In genomic region chr16:20867585-20867984, GRCh38 we compare ENCODE assay signal across 14 cellular contexts. TPM values are rescaled to one million over a fixed set of nuclear protein-coding genes. Genes with fewer than 3 reads are reported as not detected.
DNase-seq lines count a peak whose midpoint lies in the region; ATAC-seq and TF ChIP-seq lines count a peak whose summit lies in the region.
"Had no signal": no experiment of that assay in that cellular context is flagged by ENCODE, and none has a peak within 500 bp of the region (broad histone marks: within the 10 kb centered on the region; RNA-seq: fewer than 3 reads in every experiment).

No MANE protein-coding gene starts in this region.

- H3K27ac ChIP-seq in psoas muscle: no peak overlapping the region
- H3K27ac ChIP-seq: KMS-11, ovary had no signal

- no peak for ATAC-seq in effector memory CD8-positive, alpha-beta T cell (replicated peaks)
- peak in 3 of 4 donors; percentile 38 to 40 (median 38) for ATAC-seq in psoas muscle
- ATAC-seq in GM19324 (IDR thresholded peaks at IDR 0.05; ENCODE audit: low FRiP score, unreplicated experiment): no peak
- ATAC-seq in activated naive CD4-positive, alpha-beta T cell treated with anti-CD3 and anti-CD28 coated beads, Interleukin-2, amount 50 U/mL, for 72 hours: no peak
- no peak for ATAC-seq in HG02870 (IDR thresholded peaks at IDR 0.05; ENCODE audit: unreplicated experiment)

- no peaks in the 10 kb centered on the region for H3K27me3 Mint-ChIP-seq in effector memory CD8-positive, alpha-beta T cell
- H3K27me3 Mint-ChIP-seq: activated CD4-positive, alpha-beta memory T cell treated with anti-CD3 and anti-CD28 coated beads, Interleukin-2, amount 10 ng/mL, durations not matched to agents 7 days and 5 days had no signal

- H3K4me1 ChIP-seq in psoas muscle: peaks cover 62% of the 10 kb centered on the region

- 52 to 70% (median 55%) methylated on average over 2 of the region's 2 CpGs for WGBS in psoas muscle, 3 donors

- H3K9me3 Mint-ChIP-seq in effector memory CD8-positive, alpha-beta T cell: no peaks in the 10 kb centered on the region
- no peaks in the 10 kb centered on the region for H3K9me3 Mint-ChIP-seq in activated naive CD4-positive, alpha-beta T cell treated with anti-CD3 and anti-CD28 coated beads, Interleukin-2, amount 50 U/mL, for 72 hours
- H3K9me3 Mint-ChIP-seq: activated CD4-positive, alpha-beta memory T cell treated with anti-CD3 and anti-CD28 coated beads, Interleukin-2, amount 10 ng/mL, durations not matched to agents 7 days and 5 days; CD14-positive monocyte had no signal

- H3K36me3 Mint-ChIP-seq in effector memory CD8-positive, alpha-beta T cell (ENCODE audit: insufficient read depth): peaks cover 1% of the 10 kb centered on the region
- peaks cover 4 to 22% of the 10 kb centered on the region in 2 donors for H3K36me3 Mint-ChIP-seq in activated naive CD4-positive, alpha-beta T cell treated with anti-CD3 and anti-CD28 coated beads, Interleukin-2, amount 50 U/mL, for 72 hours

- H3K4me3 Mint-ChIP-seq in effector memory CD8-positive, alpha-beta T cell: no peak overlapping the region
- H3K4me3 Mint-ChIP-seq: activated CD4-positive, alpha-beta memory T cell treated with anti-CD3 and anti-CD28 coated beads, Interleukin-2, amount 10 ng/mL, durations not matched to agents 7 days and 5 days; CD14-positive monocyte had no signal

- no peak overlapping the region for H3K4me3 ChIP-seq in psoas muscle
- H3K4me3 ChIP-seq: ovary had no signal

- intact Hi-C loops in psoas muscle (cut with DNase I): loop anchor here in 1 of 2 donors (5.0 kb wide), 1 partner anchor 35 kb away; the partner anchor contains the start of genes DCUN1D3 and LYRM1

- H3K27me3 ChIP-seq in psoas muscle (ENCODE audit: insufficient read depth in 3 of 3, low read length in 2 of 3): no peaks in the 10 kb centered on the region
- H3K27me3 ChIP-seq: ovary had no signal

- peaks cover 16 to 24% of the 10 kb centered on the region in 2 donors for H3K4me1 Mint-ChIP-seq in effector memory CD8-positive, alpha-beta T cell (ENCODE audit: low read depth in 2 of 2)

- peak overlapping the region; percentile 0 to 59 for H3K27ac Mint-ChIP-seq in effector memory CD8-positive, alpha-beta T cell
- H3K27ac Mint-ChIP-seq in activated naive CD4-positive, alpha-beta T cell treated with anti-CD3 and anti-CD28 coated beads, Interleukin-2, amount 50 U/mL, for 72 hours: peak overlapping the region in 1 of 2 donors; percentile 98

- TF ChIP-seq CTCF in psoas muscle (IDR thresholded peaks at IDR 0.05): no peak

- no peaks in the 10 kb centered on the region for H3K36me3 ChIP-seq in psoas muscle (ENCODE audit: insufficient read depth in 1 of 2, low read depth in 1 of 2)
- H3K36me3 ChIP-seq: ovary had no signal

- DNase-seq in Daoy (ENCODE audit: low read depth) (peak; percentile 51), RPMI7951 (ENCODE audit: low read depth) (peak; percentile 53), psoas muscle (no peak), NCI-H2227 (lab: John Stamatoyannopoulos, UW; ENCODE audit: unreplicated experiment) (no peak)
- no peak for DNase-seq in effector memory CD8-positive, alpha-beta T cell
- no peak for DNase-seq in activated naive CD4-positive, alpha-beta T cell treated with anti-CD3 and anti-CD28 coated beads, Interleukin-2, amount 50 U/mL, for 72 hours (ENCODE audit: low spot score in 2 of 2)
- DNase-seq: activated CD4-positive, alpha-beta memory T cell treated with anti-CD3 and anti-CD28 coated beads, Interleukin-2, amount 10 ng/mL, durations not matched to agents 7 days and 5 days; GDM1; NCI-H2081 treated with DMSO at 0.1 percent for 48 hours; ovary had no signal

- H3K9me3 ChIP-seq in psoas muscle: no peaks in the 10 kb centered on the region
- H3K9me3 ChIP-seq: ovary had no signal

RNA-seq across cellular contexts. Expression of gene DCUN1D3, which starts 32.6 kb away (rescaled TPM):
- 10.2 and 16.9 TPM in 2 replicates for total RNA-seq in Daoy (2014; rRNA removed; shearing (Covaris generic))
- total RNA-seq in RPMI7951 (2014; rRNA removed; shearing (Covaris generic)): 5.3 and 5.7 TPM in 2 replicates
- total RNA-seq in psoas muscle: 10 to 100 TPM in 2 of 4 donors, 1 to 10 TPM in 2; 6.8 to 19.6 (median 11.6) TPM
- 1 to 10 TPM; 2.2 to 8.7 (median 8.6) TPM for polyA plus RNA-seq in psoas muscle
- 10 to 100 TPM in 1 of 2 donors, 1 to 10 TPM in 1; 4.2 to 10.9 TPM for total RNA-seq in activated naive CD4-positive, alpha-beta T cell treated with anti-CD3 and anti-CD28 coated beads, Interleukin-2, amount 50 U/mL, for 72 hours

RNA-seq across cellular contexts. Expression of gene LYRM1, which starts 33.0 kb away (rescaled TPM):
- 42.1 and 59.4 TPM in 2 replicates for total RNA-seq in Daoy (2014; rRNA removed; shearing (Covaris generic))
- total RNA-seq in RPMI7951 (2014; rRNA removed; shearing (Covaris generic)): 38.4 and 43.7 TPM in 2 replicates
- total RNA-seq in psoas muscle: 10 to 100 TPM; 27.2 to 47.9 (median 32.7) TPM
- 10 to 100 TPM; 33.6 to 54.0 (median 53.8) TPM for polyA plus RNA-seq in psoas muscle
- total RNA-seq in activated naive CD4-positive, alpha-beta T cell treated with anti-CD3 and anti-CD28 coated beads, Interleukin-2, amount 50 U/mL, for 72 hours: 10 to 100 TPM; 19.4 to 20.9 TPM

Comparison
In these comparisons a context has a peak if more than half of its experiments do, and no peak if none do; other contexts are left out.
1. DNase-seq: peak in Daoy (single experiment) and RPMI7951 (single experiment); none in effector memory CD8-positive, alpha-beta T cell (0 of 3), psoas muscle (0 of 2), NCI-H2227 (single experiment) and activated naive CD4-positive, alpha-beta T cell treated with anti-CD3 and anti-CD28 coated beads, Interleukin-2, amount 50 U/mL, for 72 hours (0 of 2).
2. ATAC-seq: peak in psoas muscle (3 of 4); none in effector memory CD8-positive, alpha-beta T cell (single experiment), GM19324 (single experiment), activated naive CD4-positive, alpha-beta T cell treated with anti-CD3 and anti-CD28 coated beads, Interleukin-2, amount 50 U/mL, for 72 hours (0 of 2) and HG02870 (single experiment).